1 cellular context compared by ENCODE assay signal in genomic region chr1:157878059-157878458, GRCh38.
TF ChIP-seq lines count a peak whose summit lies in the region.

No MANE protein-coding gene starts in this region.

TF ChIP-seq in GM23338, 12 proteins besides CTCF, POLR2A, EP300 and RAD21 (continued from another document):
- TF ChIP-seq ZNF462 (CRISPR knock-in tag; IDR thresholded peaks at IDR 0.05) (no peak), NANOG (IDR thresholded peaks at IDR 0.05; ENCODE audit: borderline replicate concordance) (no peak), ETS1 (IDR thresholded peaks at IDR 0.05) (no peak), STAT1 (IDR thresholded peaks at IDR 0.05; ENCODE audit: unreplicated experiment) (no peak), ZNF114 (CRISPR knock-in tag; IDR thresholded peaks at IDR 0.05) (no peak), EZH2phosphoT487 (IDR thresholded peaks at IDR 0.05; ENCODE audit: unreplicated experiment) (no peak), CREB1 (CRISPR knock-in tag; IDR thresholded peaks at IDR 0.05; ENCODE audit: low read depth) (no peak), ZNF331 (CRISPR knock-in tag; IDR thresholded peaks at IDR 0.05; ENCODE audit: low read depth) (no peak), JUNB (IDR thresholded peaks at IDR 0.05; ENCODE audit: unreplicated experiment) (no peak)
TF ChIP-seq in GM23338: peak in this region for 0.
